In the genomic region with DNA sequence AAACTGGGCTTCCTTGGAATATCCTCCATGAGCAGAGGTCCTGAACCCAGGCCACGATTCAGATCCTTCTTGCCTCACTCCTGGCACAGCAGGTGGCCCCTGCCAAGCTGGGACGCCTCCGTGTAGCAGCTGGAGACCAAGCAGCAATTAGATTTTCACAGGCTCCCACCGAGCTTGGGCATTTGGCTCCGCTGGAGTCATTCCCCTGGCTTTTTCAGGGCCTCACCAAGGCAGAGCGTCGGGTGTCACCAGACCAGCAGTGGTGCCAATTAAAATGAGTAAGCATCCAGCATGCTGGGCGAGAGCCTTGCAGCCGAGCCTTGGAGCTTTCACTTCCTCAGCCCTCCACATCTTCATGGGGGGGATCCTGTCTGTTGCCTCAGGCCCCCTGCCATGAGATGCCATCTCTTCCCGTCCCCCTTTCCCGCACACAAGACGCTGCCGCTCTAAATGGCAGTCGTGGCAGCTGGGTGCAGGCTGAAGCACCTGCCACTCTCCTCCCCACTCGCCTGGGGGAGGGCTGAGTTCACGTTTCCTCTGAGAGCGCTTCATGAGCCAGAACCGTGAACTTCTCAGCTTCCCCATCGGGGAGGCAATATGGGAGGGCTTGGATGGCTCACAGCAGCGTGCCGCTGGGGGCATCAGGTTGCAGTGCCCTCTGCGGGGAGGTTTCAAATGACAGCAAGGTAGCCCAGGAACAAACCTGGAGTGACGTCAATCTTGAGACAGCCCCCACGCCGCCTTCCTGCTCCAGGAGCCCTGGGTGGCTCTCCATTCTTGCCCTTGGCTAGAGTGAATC, we compare ENCODE assay signal across 8 cellular contexts. TPM values are rescaled to one million over a fixed set of nuclear protein-coding genes. Genes with fewer than 3 reads are reported as not detected.
A peak's percentile ranks its signal among the peaks of the same experiment; 100 is the strongest.
DNase-seq lines count a peak whose midpoint lies in the region; ATAC-seq and TF ChIP-seq lines count a peak whose summit lies in the region.

No MANE protein-coding gene starts in this region.

- H3K27ac ChIP-seq in Peyer's patch: peak overlapping the region; percentile 18 to 64 (median 38)
- H3K27ac ChIP-seq in testis: no peak overlapping the region

- peak overlapping the region; percentile 49 for H3K4me3 Mint-ChIP-seq in activated naive CD4-positive, alpha-beta T cell treated with anti-CD3 and anti-CD28 coated beads, Interleukin-2, amount 10 ng/mL, durations not matched to agents 7 days and 5 days

- H3K27me3 Mint-ChIP-seq in activated naive CD4-positive, alpha-beta T cell treated with anti-CD3 and anti-CD28 coated beads, Interleukin-2, amount 10 ng/mL, durations not matched to agents 7 days and 5 days: no peaks in the 10 kb centered on the region

- peaks cover 59% of the 10 kb centered on the region for H3K4me1 Mint-ChIP-seq in activated naive CD4-positive, alpha-beta T cell treated with anti-CD3 and anti-CD28 coated beads, Interleukin-2, amount 10 ng/mL, durations not matched to agents 7 days and 5 days

- H3K9me3 Mint-ChIP-seq in activated naive CD4-positive, alpha-beta T cell treated with anti-CD3 and anti-CD28 coated beads, Interleukin-2, amount 10 ng/mL, durations not matched to agents 7 days and 5 days: no peaks in the 10 kb centered on the region

- 71 to 82% methylated on average over 11 to 25 of the region's 25 CpGs for WGBS in testis, 2 donors

- H3K36me3 Mint-ChIP-seq in activated naive CD4-positive, alpha-beta T cell treated with anti-CD3 and anti-CD28 coated beads, Interleukin-2, amount 10 ng/mL, durations not matched to agents 7 days and 5 days: peaks cover 20% of the 10 kb centered on the region

- H3K4me1 ChIP-seq in Peyer's patch (peaks cover 0 to 71% (median 25%) of the 10 kb centered on the region in 4 donors), testis (peaks cover 25% of the 10 kb centered on the region)

- DNase-seq in AG20443 (ENCODE audit: low spot score) (peak; percentile 75), Peyer's patch (peak in 2 of 3 donors; percentile 80 to 83), inferior parietal cortex (ENCODE audit: extremely low spot score) (peak; percentile 64), testis (no peak)
- peak; percentile 81 for DNase-seq in activated naive CD4-positive, alpha-beta T cell treated with anti-CD3 and anti-CD28 coated beads, Interleukin-2, amount 10 ng/mL, durations not matched to agents 7 days and 5 days
- DNase-seq in stimulated activated CD4-positive, alpha-beta T cell treated with anti-CD3 and anti-CD28 coated beads, Interleukin-4, amount 100 ng/mL, for 24 hours: peak; percentile 66

- H3K4me3 ChIP-seq in Peyer's patch (peak overlapping the region in 1 of 4 donors; percentile 18), testis (no peak overlapping the region)

- H3K9me3 ChIP-seq in Peyer's patch (no peaks in the 10 kb centered on the region), testis (no peaks in the 10 kb centered on the region)

- CTCF ChIA-PET in activated naive CD4-positive, alpha-beta T cell treated with anti-CD3 and anti-CD28 coated beads, Interleukin-2, amount 10 ng/mL, durations not matched to agents 7 days and 5 days (lab: Charles Lee): interaction anchor here (0.7 to 3.6 kb wide), 7 partner anchors 10 to 193 kb away, joined by 3 to 20 read pairs (median 3); partner anchors contain the start of genes SLC8B1 and TPCN1

- TF ChIP-seq CTCF in Peyer's patch (IDR thresholded peaks at IDR 0.05) (peak in 3 of 6 experiments; percentile 19 to 35 (median 24)), testis (IDR thresholded peaks at IDR 0.05) (no peak)

- intact Hi-C loops in testis (cut with DNase I; ENCODE audit: low total_unique reads): no loop called here

- H3K27me3 ChIP-seq in Peyer's patch (no peaks in the 10 kb centered on the region), testis (no peaks in the 10 kb centered on the region)

- H3K36me3 ChIP-seq in Peyer's patch (peaks cover 0 to 58% (median 0%) of the 10 kb centered on the region in 3 donors), testis (ENCODE audit: low read depth, missing control alignments) (no peaks in the 10 kb centered on the region)

- H3K27ac Mint-ChIP-seq in activated naive CD4-positive, alpha-beta T cell treated with anti-CD3 and anti-CD28 coated beads, Interleukin-2, amount 10 ng/mL, durations not matched to agents 7 days and 5 days: peak overlapping the region; percentile 81

- ATAC-seq in GM19351 (IDR thresholded peaks at IDR 0.05; ENCODE audit: unreplicated experiment) (peak; percentile 66), HG03520 (IDR thresholded peaks at IDR 0.05; ENCODE audit: unreplicated experiment) (peak; percentile 67)

- TF ChIP-seq POLR2A in Peyer's patch (IDR thresholded peaks at IDR 0.05) (no peak), testis (IDR thresholded peaks at IDR 0.05) (no peak)

RNA-seq across cellular contexts. Expression of gene TPCN1, which starts 11.7 kb away (rescaled TPM):
- total RNA-seq in Peyer's patch (100 to 1,000 TPM in 3 of 4 donors, 10 to 100 TPM in 1; 66.7 to 199 (median 112) TPM), testis (10 to 100 TPM; 48.7 to 73.0 TPM)
- 33.4 TPM for polyA plus RNA-seq in testis (ENCODE audit: insufficient read depth, low read depth, low replicate concordance)

RNA-seq across cellular contexts. Expression of gene RITA1, which starts 47.5 kb away (rescaled TPM):
- 10 to 100 TPM in 3 of 4 donors, 1 to 10 TPM in 1; 5.0 to 36.6 (median 33.4) TPM for total RNA-seq in Peyer's patch
- total RNA-seq in testis: 10 to 100 TPM; 20.9 to 22.1 TPM
- polyA plus RNA-seq in testis (ENCODE audit: insufficient read depth, low read depth, low replicate concordance): 14.3 TPM

RNA-seq across cellular contexts. Expression of gene DDX54, which starts 47.7 kb away (rescaled TPM):
- 100 to 1,000 TPM in 1 of 4 donors, 10 to 100 TPM in 3; 62.0 to 126 (median 66.5) TPM for total RNA-seq in Peyer's patch
- total RNA-seq in testis: 10 to 100 TPM; 62.4 to 63.6 TPM
- polyA plus RNA-seq in testis (ENCODE audit: insufficient read depth, low read depth, low replicate concordance): 40.3 TPM

Comparison
In these comparisons a context has a peak if more than half of its experiments do, and no peak if none do; other contexts are left out.
1. H3K27ac ChIP-seq: peak in Peyer's patch (4 of 4); none in testis (0 of 2).